Comparison of ENCODE assay signal across 12 cellular contexts in the genomic region with DNA sequence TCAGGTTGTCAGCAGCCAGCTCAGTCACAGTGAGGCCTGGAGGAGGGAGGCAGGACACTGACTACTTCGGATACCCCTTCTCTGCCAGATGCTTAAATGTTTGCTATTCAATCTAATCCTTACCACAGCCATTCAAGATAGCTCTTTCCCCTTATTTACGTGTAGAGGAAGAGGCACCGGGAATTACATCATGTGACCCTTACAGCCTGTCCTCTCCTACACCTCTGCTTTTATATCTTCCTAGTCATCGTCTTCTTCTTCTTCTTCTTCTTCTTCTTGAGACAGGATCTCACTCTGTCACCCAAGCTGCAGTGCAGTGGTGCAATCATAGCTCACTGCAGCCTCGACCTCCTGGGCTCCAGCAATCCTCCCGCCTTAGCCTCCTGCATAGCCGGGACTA.
DNase-seq lines count a peak whose midpoint lies in the region; ATAC-seq and TF ChIP-seq lines count a peak whose summit lies in the region.
"Had no signal": no experiment of that assay in that cellular context is flagged by ENCODE, and none has a peak within 500 bp of the region (broad histone marks: within the 10 kb centered on the region; RNA-seq: fewer than 3 reads in every experiment).

No MANE protein-coding gene starts in this region.

- peaks cover 16 to 36% of the 10 kb centered on the region in 2 donors for H3K4me1 ChIP-seq in thyroid gland
- H3K4me1 ChIP-seq: uterus had no signal

- H3F3A ChIP-seq in SU-DHL-6 (ENCODE audit: insufficient read depth) = no peaks in the 10 kb centered on the region

- H3K4me2 ChIP-seq in SU-DHL-6 (ENCODE audit: low read depth, low read length, poor library complexity, severe bottlenecking) = peak overlapping the region; percentile 83

- peak overlapping the region; percentile 66 for H3K9ac ChIP-seq in SU-DHL-6 (ENCODE audit: low read length)

- TF ChIP-seq CTCF in SU-DHL-6 (IDR thresholded peaks at IDR 0.05; ENCODE audit: insufficient read depth, low read length, poor library complexity, severe bottlenecking) (no peak), thyroid gland (IDR thresholded peaks at IDR 0.05) (no peak)

- H3K27me3 ChIP-seq in SU-DHL-6 (ENCODE audit: low read length) (no peaks in the 10 kb centered on the region), thyroid gland (no peaks in the 10 kb centered on the region)
- H3K27me3 ChIP-seq: uterus had no signal

- peak overlapping the region; percentile 3; the same call in 1 of the 2 replicates for H3K27ac ChIP-seq in SU-DHL-6 (ENCODE audit: low read depth, low read length)
- H3K27ac ChIP-seq in thyroid gland = peak overlapping the region; percentile 57 to 82 (median 67)
- H3K27ac ChIP-seq: uterus had no signal

- no peak for TF ChIP-seq POLR2A in thyroid gland (IDR thresholded peaks at IDR 0.05)

- H3K4me3 Mint-ChIP-seq in activated T-cell treated with anti-CD3 and anti-CD28 coated beads, Interleukin-2, amount 50 U/mL, for 4 hours = peak overlapping the region; percentile 88
- peak overlapping the region; percentile 81 to 99 (median 95) for H3K4me3 Mint-ChIP-seq in immature natural killer cell

- no peaks in the 10 kb centered on the region for H3K27me3 Mint-ChIP-seq in activated T-cell treated with anti-CD3 and anti-CD28 coated beads, Interleukin-2, amount 50 U/mL, for 4 hours (ENCODE audit: low read depth)
- H3K27me3 Mint-ChIP-seq in immature natural killer cell (ENCODE audit: low read depth in 3 of 3) = peaks cover 0 to 4% (median 0%) of the 10 kb centered on the region in 3 donors

- no peak for DNase-seq in activated T-cell treated with anti-CD3 and anti-CD28 coated beads, Interleukin-2, amount 50 U/mL, for 4 hours
- no peak for DNase-seq in activated T-cell treated with anti-CD3 and anti-CD28 coated beads, Interleukin-2, amount 50 U/mL, for 48 hours
- DNase-seq in immature natural killer cell = no peak
- no peak for DNase-seq in thyroid gland
- DNase-seq in NCI-H446 treated with DMSO at 0.1 percent for 48 hours (lab: John Stamatoyannopoulos, UW) = no peak
- no peak for DNase-seq in NCI-H345 (lab: John Stamatoyannopoulos, UW)
- DNase-seq: NCI-H1092; stimulated activated CD4-positive, alpha-beta T cell treated with anti-CD3 and anti-CD28 coated beads, Interleukin-2, amount 100 ng/mL, for 48 hours; uterus had no signal

- H3K9me3 ChIP-seq in SU-DHL-6 (ENCODE audit: insufficient read depth, low read length) = no peaks in the 10 kb centered on the region
- no peaks in the 10 kb centered on the region for H3K9me3 ChIP-seq in thyroid gland
- H3K9me3 ChIP-seq: uterus had no signal

- no peaks in the 10 kb centered on the region; the same call in 1 of the 2 replicates for H4K20me1 ChIP-seq in SU-DHL-6 (ENCODE audit: low read depth, low read length)

- H3K36me3 ChIP-seq in SU-DHL-6 (ENCODE audit: low read length) = peaks cover 19% of the 10 kb centered on the region
- H3K36me3 ChIP-seq in thyroid gland = no peaks in the 10 kb centered on the region
- H3K36me3 ChIP-seq: uterus had no signal

- WGBS in thyroid gland, 2 donors = 64 to 83% methylated on average over 7 of the region's 7 CpGs

- peaks cover 63% of the 10 kb centered on the region for H3K4me1 Mint-ChIP-seq in activated T-cell treated with anti-CD3 and anti-CD28 coated beads, Interleukin-2, amount 50 U/mL, for 4 hours (ENCODE audit: low read depth)
- peaks cover 69 to 71% of the 10 kb centered on the region in 2 donors for H3K4me1 Mint-ChIP-seq in immature natural killer cell

- peaks cover 3% of the 10 kb centered on the region for H3K9me3 Mint-ChIP-seq in activated T-cell treated with anti-CD3 and anti-CD28 coated beads, Interleukin-2, amount 50 U/mL, for 4 hours
- no peaks in the 10 kb centered on the region for H3K9me3 Mint-ChIP-seq in immature natural killer cell

- intact Hi-C loops in thyroid gland (cut with DNase I) = no loop called here

- peak overlapping the region; percentile 53 to 97 (median 94) for H3K27ac Mint-ChIP-seq in immature natural killer cell

- H3K79me2 ChIP-seq in SU-DHL-6 (ENCODE audit: insufficient read depth, low read length) = peaks cover 64% of the 10 kb centered on the region

- ATAC-seq in activated T-cell treated with anti-CD3 and anti-CD28 coated beads, Interleukin-2, amount 50 U/mL, for 4 hours = no peak
- ATAC-seq in HG03439 (IDR thresholded peaks at IDR 0.05; ENCODE audit: unreplicated experiment) = no peak
- ATAC-seq: HepG2 had no signal

- H3K4me3 ChIP-seq in SU-DHL-6 (ENCODE audit: insufficient read depth, low read length, poor library complexity, severe bottlenecking) (peak overlapping the region; percentile 64), thyroid gland (replicated peaks in 1 of 3) (no peak overlapping the region)
- H3K4me3 ChIP-seq: uterus had no signal

- no peak overlapping the region for H2AFZ ChIP-seq in SU-DHL-6 (ENCODE audit: low read depth, low read length, severe bottlenecking)

- no peaks in the 10 kb centered on the region for H3K9me2 ChIP-seq in SU-DHL-6 (replicated peaks; ENCODE audit: insufficient read depth, low read length)

- peaks cover 25% of the 10 kb centered on the region for H3K36me3 Mint-ChIP-seq in activated T-cell treated with anti-CD3 and anti-CD28 coated beads, Interleukin-2, amount 50 U/mL, for 4 hours (ENCODE audit: insufficient read depth)
- H3K36me3 Mint-ChIP-seq in immature natural killer cell = peaks cover 12 to 24% (median 18%) of the 10 kb centered on the region in 3 donors
